In genomic region chr15:28515208-28515607, GRCh38 we compare ENCODE assay signal across 15 cellular contexts. TPM values are rescaled to one million over a fixed set of nuclear protein-coding genes. Genes with fewer than 3 reads are reported as not detected.
"Had no signal": no experiment of that assay in that cellular context is flagged by ENCODE, and none has a peak within 500 bp of the region (broad histone marks: within the 10 kb centered on the region; RNA-seq: fewer than 3 reads in every experiment).

No MANE protein-coding gene starts in this region.

RNA-seq across cellular contexts. Expression of gene GOLGA8G, which starts 17.6 kb away (rescaled TPM):
- total RNA-seq: stomach, subcutaneous adipose tissue, suprapubic skin, temporal lobe, thoracic aorta, thyroid gland, tibial nerve, transverse colon, upper lobe of left lung, upper lobe of right lung, ureter, urinary bladder, uterus, vagina had no signal
- polyA plus RNA-seq: urinary bladder had no signal

RNA-seq across cellular contexts. Expression of gene GOLGA6L25, which starts 38.2 kb away (rescaled TPM):
- total RNA-seq: stomach, subcutaneous adipose tissue, suprapubic skin, temporal lobe, testis, thoracic aorta, thyroid gland, tibial nerve, transverse colon, upper lobe of left lung, upper lobe of right lung, ureter, urinary bladder, uterus, vagina had no signal
- polyA plus RNA-seq: stomach, urinary bladder had no signal
